ENCODE assay signal across 1 cellular context in genomic region chr17:75615301-75615700, GRCh38.
TF ChIP-seq lines count a peak whose summit lies in the region.

No MANE protein-coding gene starts in this region.

TF ChIP-seq in HCT116, 20 proteins besides CTCF, POLR2A, EP300 and RAD21 (continued from another document):
- TF ChIP-seq EGR1 (IDR thresholded peaks at IDR 0.05; ENCODE audit: low read depth) (no peak), YY1 (IDR thresholded peaks at IDR 0.05; ENCODE audit: extremely low read depth, insufficient replicate concordance, low read depth, low read length) (no peak), JUND (IDR thresholded peaks at IDR 0.05) (no peak), TCF7L2 (IDR thresholded peaks at IDR 0.05; ENCODE audit: borderline replicate concordance, extremely low read depth, insufficient read depth, insufficient read length) (no peak), CEBPB (IDR thresholded peaks at IDR 0.05; ENCODE audit: low read depth) (no peak), FOSL1 (IDR thresholded peaks at IDR 0.05; ENCODE audit: low read depth) (no peak), ZFX (IDR thresholded peaks at IDR 0.05) (no peak), SP1 (IDR thresholded peaks at IDR 0.05; ENCODE audit: low read depth) (no peak), EZH2 (IDR thresholded peaks at IDR 0.05) (no peak), SIN3A (IDR thresholded peaks at IDR 0.05; ENCODE audit: low read depth) (no peak), EZH2phosphoT487 (IDR thresholded peaks at IDR 0.05; ENCODE audit: borderline replicate concordance) (no peak)
- TF ChIP-seq, protein P1, sequence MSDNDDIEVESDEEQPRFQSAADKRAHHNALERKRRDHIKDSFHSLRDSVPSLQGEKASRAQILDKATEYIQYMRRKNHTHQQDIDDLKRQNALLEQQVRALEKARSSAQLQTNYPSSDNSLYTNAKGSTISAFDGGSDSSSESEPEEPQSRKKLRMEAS (IDR thresholded peaks at IDR 0.05), result no peak
- TF ChIP-seq, protein P2, sequence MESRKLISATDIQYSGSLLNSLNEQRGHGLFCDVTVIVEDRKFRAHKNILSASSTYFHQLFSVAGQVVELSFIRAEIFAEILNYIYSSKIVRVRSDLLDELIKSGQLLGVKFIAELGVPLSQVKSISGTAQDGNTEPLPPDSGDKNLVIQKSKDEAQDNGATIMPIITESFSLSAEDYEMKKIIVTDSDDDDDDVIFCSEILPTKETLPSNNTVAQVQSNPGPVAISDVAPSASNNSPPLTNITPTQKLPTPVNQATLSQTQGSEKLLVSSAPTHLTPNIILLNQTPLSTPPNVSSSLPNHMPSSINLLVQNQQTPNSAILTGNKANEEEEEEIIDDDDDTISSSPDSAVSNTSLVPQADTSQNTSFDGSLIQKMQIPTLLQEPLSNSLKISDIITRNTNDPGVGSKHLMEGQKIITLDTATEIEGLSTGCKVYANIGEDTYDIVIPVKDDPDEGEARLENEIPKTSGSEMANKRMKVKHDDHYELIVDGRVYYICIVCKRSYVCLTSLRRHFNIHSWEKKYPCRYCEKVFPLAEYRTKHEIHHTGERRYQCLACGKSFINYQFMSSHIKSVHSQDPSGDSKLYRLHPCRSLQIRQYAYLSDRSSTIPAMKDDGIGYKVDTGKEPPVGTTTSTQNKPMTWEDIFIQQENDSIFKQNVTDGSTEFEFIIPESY (IDR thresholded peaks at IDR 0.05; ENCODE audit: extremely low read depth, insufficient replicate concordance, low read length), result no peak
- TF ChIP-seq, protein P3, sequence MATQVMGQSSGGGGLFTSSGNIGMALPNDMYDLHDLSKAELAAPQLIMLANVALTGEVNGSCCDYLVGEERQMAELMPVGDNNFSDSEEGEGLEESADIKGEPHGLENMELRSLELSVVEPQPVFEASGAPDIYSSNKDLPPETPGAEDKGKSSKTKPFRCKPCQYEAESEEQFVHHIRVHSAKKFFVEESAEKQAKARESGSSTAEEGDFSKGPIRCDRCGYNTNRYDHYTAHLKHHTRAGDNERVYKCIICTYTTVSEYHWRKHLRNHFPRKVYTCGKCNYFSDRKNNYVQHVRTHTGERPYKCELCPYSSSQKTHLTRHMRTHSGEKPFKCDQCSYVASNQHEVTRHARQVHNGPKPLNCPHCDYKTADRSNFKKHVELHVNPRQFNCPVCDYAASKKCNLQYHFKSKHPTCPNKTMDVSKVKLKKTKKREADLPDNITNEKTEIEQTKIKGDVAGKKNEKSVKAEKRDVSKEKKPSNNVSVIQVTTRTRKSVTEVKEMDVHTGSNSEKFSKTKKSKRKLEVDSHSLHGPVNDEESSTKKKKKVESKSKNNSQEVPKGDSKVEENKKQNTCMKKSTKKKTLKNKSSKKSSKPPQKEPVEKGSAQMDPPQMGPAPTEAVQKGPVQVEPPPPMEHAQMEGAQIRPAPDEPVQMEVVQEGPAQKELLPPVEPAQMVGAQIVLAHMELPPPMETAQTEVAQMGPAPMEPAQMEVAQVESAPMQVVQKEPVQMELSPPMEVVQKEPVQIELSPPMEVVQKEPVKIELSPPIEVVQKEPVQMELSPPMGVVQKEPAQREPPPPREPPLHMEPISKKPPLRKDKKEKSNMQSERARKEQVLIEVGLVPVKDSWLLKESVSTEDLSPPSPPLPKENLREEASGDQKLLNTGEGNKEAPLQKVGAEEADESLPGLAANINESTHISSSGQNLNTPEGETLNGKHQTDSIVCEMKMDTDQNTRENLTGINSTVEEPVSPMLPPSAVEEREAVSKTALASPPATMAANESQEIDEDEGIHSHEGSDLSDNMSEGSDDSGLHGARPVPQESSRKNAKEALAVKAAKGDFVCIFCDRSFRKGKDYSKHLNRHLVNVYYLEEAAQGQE (IDR thresholded peaks at IDR 0.05; ENCODE audit: low read depth), result no peak
TF ChIP-seq in HCT116: peak in this region for 0.
